In genomic region chr6:30344191-30344867, GRCh38 we compare ENCODE assay signal across 8 cellular contexts. TPM values are rescaled to one million over a fixed set of nuclear protein-coding genes. Genes with fewer than 3 reads are reported as not detected.
DNase-seq lines count a peak whose midpoint lies in the region; ATAC-seq and TF ChIP-seq lines count a peak whose summit lies in the region.

No MANE protein-coding gene starts in this region.

- no TSS peak for BruUV-seq in PC-3 (replicated peaks; lab: Mats Ljungman, UMichigan)

- H4K20me1 ChIP-seq in PC-3 (ENCODE audit: low read length): no peaks in the 10 kb centered on the region

- H3K9me3 ChIP-seq in PC-3 (ENCODE audit: low read length): no peaks in the 10 kb centered on the region

- no peaks in the 10 kb centered on the region for H3K9me2 ChIP-seq in PC-3 (replicated peaks; ENCODE audit: low read length)

- H3K4me3 ChIP-seq in GM12865 (ENCODE audit: low read depth, low read length) (peak overlapping the region; percentile 19; the same call in 1 of the 2 replicates), PC-3 (ENCODE audit: low read length) (peak overlapping the region; percentile 88), epithelial cell of esophagus (ENCODE audit: low read length) (peak overlapping the region; percentile 82), rectal smooth muscle tissue (ENCODE audit: low read length) (peak overlapping the region; percentile 90)

- TF ChIP-seq CTCF in GM12865 (IDR thresholded peaks at IDR 0.05; ENCODE audit: insufficient read depth, low read depth, low read length, missing control alignments) (no peak), PC-3 (conservative IDR thresholded peaks at IDR 0.05; ENCODE audit: low read depth, low read length) (no peak), epithelial cell of esophagus (IDR thresholded peaks at IDR 0.05; ENCODE audit: insufficient read depth, low read depth, low read length, missing control alignments) (no peak)

- ATAC-seq in PC-3: no peak; the same call in none of the 2 replicates
- no peak for ATAC-seq in HG02798 (IDR thresholded peaks at IDR 0.05; ENCODE audit: poor library complexity, unreplicated experiment)
- no peak for ATAC-seq in HG02610 (IDR thresholded peaks at IDR 0.05; ENCODE audit: unreplicated experiment)

- H3F3A ChIP-seq in PC-3 (ENCODE audit: low read length, unreplicated experiment): no peaks in the 10 kb centered on the region

- no peak overlapping the region for H3K9ac ChIP-seq in PC-3 (ENCODE audit: low read length)
- H3K9ac ChIP-seq in rectal smooth muscle tissue (ENCODE audit: low read length): no peak overlapping the region

- H3K27ac ChIP-seq in PC-3 (ENCODE audit: low read length) (no peak overlapping the region), rectal smooth muscle tissue (ENCODE audit: low read depth, low read length) (peak overlapping the region; percentile 93)

- POLR2A ChIA-PET in PC-3 (lab: Charles Lee; ENCODE audit: unreplicated experiment): interaction anchor here (0.6 kb wide), 1 partner anchor 105 kb away, joined by 3 read pairs; no protein-coding TSS in a partner anchor

- no peak for DNase-seq in GM12865 (ENCODE audit: low read depth)
- no peak for DNase-seq in PC-3
- no peak for DNase-seq in epithelial cell of esophagus (ENCODE audit: low read depth)
- DNase-seq in NCI-H524 treated with DMSO at 0.1 percent for 48 hours (lab: John Stamatoyannopoulos, UW): no peak
- DNase-seq in NCI-H1694 (lab: John Stamatoyannopoulos, UW): no peak

- CTCF ChIA-PET in PC-3 (lab: Charles Lee): no interaction called here

- peaks cover 11% of the 10 kb centered on the region for H3K79me2 ChIP-seq in PC-3 (ENCODE audit: low read length)

- H3K4me1 ChIP-seq in PC-3 (ENCODE audit: insufficient read depth, low read length): peaks cover 9% of the 10 kb centered on the region
- H3K4me1 ChIP-seq in rectal smooth muscle tissue (ENCODE audit: control insufficient read depth, insufficient read depth, low read length): peaks cover 6% of the 10 kb centered on the region

- peak overlapping the region; percentile 91 for H2AFZ ChIP-seq in PC-3 (ENCODE audit: low read length)

- intact Hi-C loops in PC-3 (cut with micrococcal nuclease): no loop called here

- H3K27me3 ChIP-seq in PC-3 (ENCODE audit: low read length): no peaks in the 10 kb centered on the region
- H3K27me3 ChIP-seq in rectal smooth muscle tissue (ENCODE audit: control insufficient read depth, insufficient read depth, low read length): no peaks in the 10 kb centered on the region

- H3K36me3 ChIP-seq in PC-3 (ENCODE audit: low read depth, low read length): peaks cover 10% of the 10 kb centered on the region
- H3K36me3 ChIP-seq in rectal smooth muscle tissue (ENCODE audit: control insufficient read depth, insufficient read depth, low read length): peaks cover 13% of the 10 kb centered on the region

- H3K4me2 ChIP-seq in PC-3 (ENCODE audit: low read length): peak overlapping the region; percentile 90

RNA-seq across cellular contexts. Expression of gene RPP21, which starts 0.6 kb away (rescaled TPM):
- total RNA-seq in PC-3 (2014; rRNA removed): 151 and 161 TPM in 2 replicates

RNA-seq across cellular contexts. Expression of gene TRIM39, which starts 17.6 kb away (rescaled TPM):
- 17.9 and 24.8 TPM in 2 replicates for total RNA-seq in PC-3 (2014; rRNA removed)

Comparison
In these comparisons a context has a peak if more than half of its experiments do, and no peak if none do; other contexts are left out.
1. H3K4me3 ChIP-seq: peak in every context shown above with its lines; median percentile 90 in rectal smooth muscle tissue; 88 in PC-3; 82 in epithelial cell of esophagus; 19 in GM12865.